In genomic region chr13:106145997-106146864, GRCh38 we compare ENCODE assay signal across 1 cellular context.
TF ChIP-seq lines count a peak whose summit lies in the region.

No MANE protein-coding gene starts in this region.

TF ChIP-seq in SK-N-SH, 30 proteins besides CTCF, POLR2A, EP300 and RAD21 (continued from another document):
- TF ChIP-seq NRF1 (IDR thresholded peaks at IDR 0.05; ENCODE audit: low read depth, low read length) = no peak
